ENCODE assay signal across 8 cellular contexts in the genomic region with DNA sequence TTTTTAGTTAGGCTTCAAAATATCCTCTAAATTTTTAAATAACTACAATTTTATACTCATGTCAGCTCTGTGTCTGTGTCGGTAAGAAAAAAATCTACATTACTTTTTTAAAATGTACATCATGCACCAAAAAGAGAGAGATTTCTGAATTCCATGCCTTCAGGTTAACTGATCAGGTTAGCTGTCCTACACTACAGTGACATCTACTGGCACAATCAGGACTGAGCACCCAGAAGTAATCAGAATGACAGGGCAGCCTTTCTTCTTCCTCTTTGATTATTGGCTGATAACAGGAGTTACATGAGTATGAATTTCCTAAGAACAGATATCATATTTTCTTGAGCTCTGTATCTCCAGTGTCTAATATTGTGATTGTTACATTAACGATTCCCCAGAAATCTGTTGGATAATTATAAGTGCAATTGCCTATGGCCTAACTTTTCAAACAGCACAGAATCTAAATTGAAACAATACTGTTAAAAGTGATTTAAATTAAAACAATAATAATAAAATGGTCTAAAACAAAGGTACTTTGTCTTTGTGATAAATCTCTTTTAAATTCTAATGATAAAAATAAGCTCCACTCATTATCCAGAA.
DNase-seq lines count a peak whose midpoint lies in the region; ATAC-seq, FAIRE-seq and TF ChIP-seq lines count a peak whose summit lies in the region.

No MANE protein-coding gene starts in this region.

- H3K4me3 ChIP-seq in HL-60 (replicated peaks; ENCODE audit: insufficient read depth, low read length) (no peak overlapping the region), fibroblast of mammary gland (ENCODE audit: control insufficient read depth, low read depth, low read length) (no peak overlapping the region), neutrophil (ENCODE audit: low read depth in 1 of 2, low read length in 1 of 2) (no peak overlapping the region)

- no peak overlapping the region for H3K27ac ChIP-seq in HL-60 (replicated peaks)
- H3K27ac ChIP-seq in neutrophil, result no peak overlapping the region

- no peaks in the 10 kb centered on the region for H3K36me3 ChIP-seq in neutrophil

- peak; percentile 60 for DNase-seq in AG20443 (ENCODE audit: low spot score)
- DNase-seq in HL-60 (ENCODE audit: low read depth in 1 of 2, low spot score in 1 of 2), result peak; percentile 28 to 74
- peak; percentile 26 for DNase-seq in NOMO-1 treated with dmso at 0.1 percent for 144 hours (lab: John Stamatoyannopoulos, UW; ENCODE audit: unreplicated experiment)
- peak; percentile 15 for DNase-seq in activated CD8-positive, alpha-beta memory T cell treated with anti-CD3 and anti-CD28 coated beads, Interleukin-2, amount 50 U/mL, for 24 hours (ENCODE audit: extremely low read depth)
- DNase-seq in fibroblast of mammary gland (ENCODE audit: low read depth), result peak; percentile 76
- peak; percentile 58 for DNase-seq in urothelium cell line (ENCODE audit: low spot score)

- no peaks in the 10 kb centered on the region for H3K9me3 ChIP-seq in neutrophil

- no peak for FAIRE-seq in urothelium cell line (lab: Jason Lieb, UNC)

- TF ChIP-seq CTCF in HL-60 (IDR thresholded peaks at IDR 0.05; ENCODE audit: insufficient read depth, low read length) (peak; percentile 89), fibroblast of mammary gland (conservative IDR thresholded peaks at IDR 0.05; ENCODE audit: control insufficient read depth, insufficient read depth, low read depth, low read length) (peak; percentile 99), neutrophil (IDR thresholded peaks at IDR 0.05) (peak; percentile 83)

- H3K27me3 ChIP-seq in HL-60 (ENCODE audit: insufficient read depth, poor library complexity, severe bottlenecking) (no peaks in the 10 kb centered on the region), neutrophil (no peaks in the 10 kb centered on the region)

- peaks cover 22 to 27% of the 10 kb centered on the region in 2 experiments for H3K4me1 ChIP-seq in neutrophil (ENCODE audit: control insufficient read depth in 1 of 2, insufficient read depth in 1 of 2, low read depth in 1 of 2, low read length in 1 of 2)

- peak; percentile 72 for ATAC-seq in GM18907 (IDR thresholded peaks at IDR 0.05; ENCODE audit: unreplicated experiment)

Comparison
In these comparisons a context has a peak if more than half of its experiments do, and no peak if none do; other contexts are left out.
1. DNase-seq: peak in every context shown above with its lines; median percentile 76 in fibroblast of mammary gland; 60 in AG20443; 58 in urothelium cell line; 51 in HL-60; 26 in NOMO-1 treated with dmso at 0.1 percent for 144 hours; 15 in activated CD8-positive, alpha-beta memory T cell treated with anti-CD3 and anti-CD28 coated beads, Interleukin-2, amount 50 U/mL, for 24 hours.